ENCODE assay signal across 20 cellular contexts in the genomic region with DNA sequence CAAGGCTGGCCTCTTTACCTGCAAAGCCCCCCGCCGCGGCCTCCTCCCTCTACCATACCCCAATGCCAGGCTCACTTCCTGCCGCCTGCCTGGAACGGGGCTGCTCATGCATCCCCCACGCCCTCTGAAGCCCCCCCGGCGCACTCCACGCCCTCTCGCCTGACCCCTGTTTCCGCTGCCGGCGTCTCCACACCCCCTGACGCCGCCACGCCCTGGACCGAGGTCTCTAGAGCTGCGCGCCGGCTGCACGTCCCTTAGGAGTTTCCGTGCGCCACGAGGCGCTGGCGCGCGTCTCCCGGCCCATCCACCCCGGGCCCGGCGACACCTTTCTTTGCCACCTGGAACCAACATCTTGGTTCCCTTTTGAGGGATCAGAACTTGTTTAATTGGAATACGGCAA. TPM values are rescaled to one million over a fixed set of nuclear protein-coding genes. Genes with fewer than 3 reads are reported as not detected.
DNase-seq lines count a peak whose midpoint lies in the region; TF ChIP-seq lines count a peak whose summit lies in the region.
"Had no signal": no experiment of that assay in that cellular context is flagged by ENCODE, and none has a peak within 500 bp of the region (broad histone marks: within the 10 kb centered on the region; RNA-seq: fewer than 3 reads in every experiment).

No MANE protein-coding gene starts in this region.

- H3K27me3 ChIP-seq in H7 (ENCODE audit: control insufficient read depth, insufficient read depth, low read length) (no peaks in the 10 kb centered on the region), trophoblast cell (ENCODE audit: insufficient read depth, low read length) (no peaks in the 10 kb centered on the region)

- no peaks in the 10 kb centered on the region for H3K36me3 Mint-ChIP-seq in CD14-positive monocyte
- H3K36me3 Mint-ChIP-seq: CD4-positive, CD25-positive, alpha-beta regulatory T cell; CD8-positive, alpha-beta T cell had no signal

- peak overlapping the region; percentile 87 for H2BK120ac ChIP-seq in trophoblast cell (ENCODE audit: insufficient read depth, low read length, poor library complexity)

- H3K36me3 ChIP-seq in H7 (replicated peaks; ENCODE audit: control insufficient read depth, insufficient read depth, low read length) (no peaks in the 10 kb centered on the region), trophoblast cell (ENCODE audit: control insufficient read depth in 1 of 2, insufficient read depth in 2 of 2, low read length in 2 of 2) (peaks cover 0 to 3% of the 10 kb centered on the region in 2 experiments)
- H3K36me3 ChIP-seq: HAP-1 had no signal

- H3K4me1 ChIP-seq in trophoblast cell (ENCODE audit: control insufficient read depth in 1 of 2, insufficient read depth in 2 of 2, low read length in 2 of 2), result peaks cover 17 to 26% of the 10 kb centered on the region in 2 experiments
- H3K4me1 ChIP-seq: HAP-1 had no signal

- H3K79me1 ChIP-seq in trophoblast cell (ENCODE audit: low read length), result peaks cover 37% of the 10 kb centered on the region

- H3K9ac ChIP-seq in trophoblast cell (ENCODE audit: low read length), result no peak overlapping the region
- H3K9ac ChIP-seq: GM23248 had no signal

- H3K14ac ChIP-seq in trophoblast cell (ENCODE audit: low read length), result peak overlapping the region; percentile 76

- peak; percentile 46 for DNase-seq in H7
- DNase-seq in fibroblast of villous mesenchyme (ENCODE audit: low read depth), result peak; percentile 59
- peak in 1 of 2 donors; percentile 59 for DNase-seq in trophoblast cell
- DNase-seq in NCI-H2171 (lab: John Stamatoyannopoulos, UW), result no peak
- no peak for DNase-seq in stimulated activated CD4-positive, alpha-beta T cell treated with anti-CD3 and anti-CD28 coated beads, Interleukin-1b, Interleukin-23, amount 100 ng/mL, for 48 hours
- no peak for DNase-seq in CD14-positive monocyte (ENCODE audit: low spot score)
- DNase-seq: C1 segment of cervical spinal cord; CD4-positive, CD25-positive, alpha-beta regulatory T cell; CD8-positive, alpha-beta T cell; DMS 273 treated with DMSO at 0.1 percent for 48 hours; DMS79; GM23248; HFFc6 had no signal

- peaks cover 2 to 4% (median 2%) of the 10 kb centered on the region in 3 donors for H3K27me3 Mint-ChIP-seq in CD14-positive monocyte (ENCODE audit: low read depth in 3 of 3)
- H3K27me3 Mint-ChIP-seq: CD4-positive, CD25-positive, alpha-beta regulatory T cell had no signal

- H3K4me1 Mint-ChIP-seq in CD14-positive monocyte, result no peaks in the 10 kb centered on the region
- H3K4me1 Mint-ChIP-seq: CD4-positive, CD25-positive, alpha-beta regulatory T cell had no signal

- peak overlapping the region; percentile 58 for H2BK12ac ChIP-seq in trophoblast cell (ENCODE audit: low read length)

- no peak overlapping the region for H3K4me3 Mint-ChIP-seq in CD14-positive monocyte
- H3K4me3 Mint-ChIP-seq: CD4-positive, CD25-positive, alpha-beta regulatory T cell; CD8-positive, alpha-beta T cell; HFFc6 had no signal

- peak overlapping the region; percentile 30 for H3K18ac ChIP-seq in trophoblast cell (ENCODE audit: low read length)

- peak overlapping the region; percentile 25 for H4K8ac ChIP-seq in trophoblast cell (ENCODE audit: low read depth, low read length)

- no peak overlapping the region for H3K4me3 ChIP-seq in H7 (ENCODE audit: insufficient read depth, low read depth, low read length)
- H3K4me3 ChIP-seq in fibroblast of villous mesenchyme (ENCODE audit: low read depth, low read length), result peak overlapping the region; percentile 66
- H3K4me3 ChIP-seq in trophoblast cell (ENCODE audit: low read depth, low read length), result no peak overlapping the region
- H3K4me3 ChIP-seq: GM12878, GM23248, HAP-1 had no signal

- peak overlapping the region; percentile 18 for H2BK5ac ChIP-seq in trophoblast cell (ENCODE audit: low read depth, low read length, poor library complexity)

- H3K27ac ChIP-seq in trophoblast cell (ENCODE audit: low read depth, low read length), result no peak overlapping the region
- H3K27ac ChIP-seq: GM23248 had no signal

- H3K4ac ChIP-seq in trophoblast cell (ENCODE audit: low read depth, low read length), result peak overlapping the region; percentile 14

- peak overlapping the region; percentile 64 for H2AK5ac ChIP-seq in trophoblast cell (ENCODE audit: low read length)

- no peak overlapping the region for H2AFZ ChIP-seq in trophoblast cell (ENCODE audit: insufficient read depth, low read length, poor library complexity)
- H2AFZ ChIP-seq: GM23248 had no signal

- WGBS in trophoblast cell (ENCODE audit: extremely low coverage, insufficient coverage, insufficient read length), result no CpG with 5 or more reads among the region's 33 CpGs

- H3K4me2 ChIP-seq in trophoblast cell (ENCODE audit: low read length), result no peak overlapping the region

- H3K23ac ChIP-seq in trophoblast cell (ENCODE audit: low read length), result no peak overlapping the region

- H3K27ac Mint-ChIP-seq in CD14-positive monocyte, result no peak overlapping the region
- H3K27ac Mint-ChIP-seq: CD4-positive, CD25-positive, alpha-beta regulatory T cell; CD8-positive, alpha-beta T cell; HFFc6 had no signal

- H3K9me3 Mint-ChIP-seq in CD14-positive monocyte, result peaks cover 32 to 66% (median 53%) of the 10 kb centered on the region in 7 donors

- intact Hi-C loops in CD14-positive monocyte (cut with micrococcal nuclease), result no loop called here

- peaks cover 1% of the 10 kb centered on the region for H3K79me2 ChIP-seq in trophoblast cell (ENCODE audit: control insufficient read depth, insufficient read depth, low read length, poor library complexity)

- no peak overlapping the region for H4K12ac ChIP-seq in trophoblast cell (ENCODE audit: low read depth, low read length)

- TF ChIP-seq CTCF in fibroblast of villous mesenchyme (IDR thresholded peaks at IDR 0.05; ENCODE audit: insufficient read depth, low read depth, low read length) (no peak), CD14-positive monocyte (IDR thresholded peaks at IDR 0.05) (no peak)

- H3K9me3 ChIP-seq in trophoblast cell (ENCODE audit: insufficient read depth, low read depth, low read length), result peaks cover 20% of the 10 kb centered on the region
- H3K9me3 ChIP-seq: HAP-1 had no signal

- peak overlapping the region; percentile 36 for H4K91ac ChIP-seq in trophoblast cell (ENCODE audit: low read depth, low read length)

RNA-seq across cellular contexts. Expression of a gene that starts 16.0 kb away (rescaled TPM):
- total RNA-seq in H7 (2014; rRNA removed; shearing (Covaris generic)), result 0.59 TPM in 1 of 2 replicates, not detected in the other
- not detected in 2 replicates for total RNA-seq in fibroblast of villous mesenchyme
- polyA plus RNA-seq in trophoblast cell (2013), result 0.29 and 0.43 TPM in 2 replicates
- polyA plus RNA-seq in CD14-positive monocyte, result not detected
- total RNA-seq: A172; A673; CD4-positive, CD25-positive, alpha-beta regulatory T cell; CD8-positive, alpha-beta T cell; Daoy; GM12878; GM23248; H4; HFFc6 had no signal
- polyA plus RNA-seq: BJ; CD4-positive, CD25-positive, alpha-beta regulatory T cell; GM12878; GM23248 had no signal

Comparison
In these comparisons a context has a peak if more than half of its experiments do, and no peak if none do; other contexts are left out.
1. DNase-seq: peak in H7 (single experiment) and fibroblast of villous mesenchyme (single experiment); none in NCI-H2171 (single experiment), stimulated activated CD4-positive, alpha-beta T cell treated with anti-CD3 and anti-CD28 coated beads, Interleukin-1b, Interleukin-23, amount 100 ng/mL, for 48 hours (single experiment) and CD14-positive monocyte (single experiment).